In the genomic region with DNA sequence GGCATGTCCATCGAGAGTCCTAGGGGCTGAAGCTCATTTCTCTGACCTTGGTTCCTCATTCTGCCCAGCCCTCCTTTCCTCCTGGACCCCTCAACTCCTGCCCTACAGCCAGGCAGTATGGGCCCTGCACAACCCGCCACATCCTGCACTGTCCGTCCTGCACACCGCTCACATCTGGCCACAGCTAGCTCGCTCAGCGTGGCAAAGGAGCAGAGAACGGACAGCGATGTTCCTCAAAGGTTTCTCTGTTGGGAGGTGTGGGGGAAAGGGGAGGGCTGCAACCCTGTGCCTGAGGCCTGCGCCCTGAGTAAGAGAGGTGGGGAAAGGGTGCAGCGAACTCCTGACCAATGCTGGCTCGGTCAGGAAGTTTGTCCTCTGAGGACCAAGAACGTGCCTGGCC, we compare ENCODE assay signal across 34 cellular contexts.
"Had no signal": no experiment of that assay in that cellular context is flagged by ENCODE, and none has a peak within 500 bp of the region (broad histone marks: within the 10 kb centered on the region; RNA-seq: fewer than 3 reads in every experiment).

No MANE protein-coding gene starts in this region.

- H3K4me3 ChIP-seq: adrenal gland, body of pancreas, esophagus squamous epithelium, gastroesophageal sphincter, heart right ventricle had no signal

- H3K4me1 Mint-ChIP-seq: activated CD4-positive, alpha-beta T cell treated with anti-CD3 and anti-CD28 coated beads for 36 hours; activated CD4-positive, alpha-beta T cell treated with anti-CD3 and anti-CD28 coated beads, Interleukin-2, amount 10 ng/mL, durations not matched to agents 24 days and 14 days; activated CD8-positive, alpha-beta memory T cell treated with anti-CD3 and anti-CD28 coated beads, Interleukin-2, amount 10 ng/mL, durations not matched to agents 7 days and 5 days; activated naive CD4-positive, alpha-beta T cell treated with anti-CD3 and anti-CD28 coated beads, Interleukin-2, amount 50 U/mL, for 24 hours; activated naive CD8-positive, alpha-beta T cell treated with anti-CD3 and anti-CD28 coated beads for 36 hours; activated naive CD8-positive, alpha-beta T cell treated with anti-CD3 and anti-CD28 coated beads, Interleukin-2, amount 50 U/mL, for 24 hours had no signal

- FAIRE-seq: colon had no signal

- H3K9me3 ChIP-seq: adrenal gland, body of pancreas, esophagus squamous epithelium, gastroesophageal sphincter, heart right ventricle had no signal

- H3K27ac Mint-ChIP-seq: activated CD4-positive, alpha-beta memory T cell treated with anti-CD3 and anti-CD28 coated beads for 36 hours; activated CD4-positive, alpha-beta T cell treated with anti-CD3 and anti-CD28 coated beads for 36 hours; activated CD4-positive, alpha-beta T cell treated with anti-CD3 and anti-CD28 coated beads, Interleukin-2, amount 10 ng/mL, durations not matched to agents 24 days and 14 days; activated CD8-positive, alpha-beta memory T cell treated with anti-CD3 and anti-CD28 coated beads, Interleukin-2, amount 10 ng/mL, durations not matched to agents 7 days and 5 days; activated CD8-positive, alpha-beta T cell treated with anti-CD3 and anti-CD28 coated beads, Interleukin-2, amount 10 ng/mL, durations not matched to agents 7 days and 5 days; activated naive CD4-positive, alpha-beta T cell treated with anti-CD3 and anti-CD28 coated beads for 36 hours; activated naive CD4-positive, alpha-beta T cell treated with anti-CD3 and anti-CD28 coated beads, Interleukin-2, amount 50 U/mL, for 24 hours; activated naive CD8-positive, alpha-beta T cell treated with anti-CD3 and anti-CD28 coated beads for 36 hours; activated naive CD8-positive, alpha-beta T cell treated with anti-CD3 and anti-CD28 coated beads, Interleukin-2, amount 50 U/mL, for 24 hours; activated T-helper 1 cell treated with anti-CD3 and anti-CD28 coated beads, Interleukin-12 subunit alpha, Interleukin-12 subunit beta, Interleukin-2, Interleukin-4 antibody, amounts not matched to agents 30 ng/mL and 10 ng/mL and 1 ng/mL, durations not matched to agents 14 hours and 24 hours and 36 hours; activated T-helper 2 cell treated with anti-CD3 and anti-CD28 coated beads, Interferon-gamma antibody, Interleukin-2, Interleukin-4, amounts not matched to agents 10 μg/mL and 5 μg/mL and 100 μg/mL, durations not matched to agents 14 hours and 24 hours and 36 hours; effector memory CD8-positive, alpha-beta T cell; T-helper 1 cell treated with Interleukin-12 subunit alpha and Interleukin-12 subunit beta and Interleukin-4 antibody, amounts not matched to agents 30 μg/mL and 1 μg/mL, for 36 hours had no signal

- H3K27ac ChIP-seq: adrenal gland, body of pancreas, esophagus squamous epithelium, gastroesophageal sphincter, heart right ventricle had no signal

- H3K27me3 Mint-ChIP-seq: activated naive CD8-positive, alpha-beta T cell treated with anti-CD3 and anti-CD28 coated beads for 36 hours had no signal

- H3K36me3 Mint-ChIP-seq: activated CD4-positive, alpha-beta memory T cell treated with anti-CD3 and anti-CD28 coated beads for 36 hours; activated CD8-positive, alpha-beta memory T cell treated with anti-CD3 and anti-CD28 coated beads, Interleukin-2, amount 10 ng/mL, durations not matched to agents 7 days and 5 days; activated naive CD4-positive, alpha-beta T cell treated with anti-CD3 and anti-CD28 coated beads, Interleukin-2, amount 50 U/mL, for 24 hours; activated naive CD8-positive, alpha-beta T cell treated with anti-CD3 and anti-CD28 coated beads for 36 hours had no signal

- H3K9me3 Mint-ChIP-seq: activated CD4-positive, alpha-beta memory T cell treated with anti-CD3 and anti-CD28 coated beads for 36 hours; activated CD4-positive, alpha-beta T cell treated with anti-CD3 and anti-CD28 coated beads, Interleukin-2, amount 10 ng/mL, durations not matched to agents 24 days and 14 days; activated naive CD4-positive, alpha-beta T cell treated with anti-CD3 and anti-CD28 coated beads for 36 hours; activated naive CD4-positive, alpha-beta T cell treated with anti-CD3 and anti-CD28 coated beads, Interleukin-2, amount 50 U/mL, for 24 hours; activated naive CD8-positive, alpha-beta T cell treated with anti-CD3 and anti-CD28 coated beads for 36 hours; activated naive CD8-positive, alpha-beta T cell treated with anti-CD3 and anti-CD28 coated beads, Interleukin-2, amount 50 U/mL, for 24 hours; activated T-helper 1 cell treated with anti-CD3 and anti-CD28 coated beads, Interleukin-12 subunit alpha, Interleukin-12 subunit beta, Interleukin-2, Interleukin-4 antibody, amounts not matched to agents 30 ng/mL and 10 ng/mL and 1 ng/mL, durations not matched to agents 14 hours and 24 hours and 36 hours; activated T-helper 2 cell treated with anti-CD3 and anti-CD28 coated beads, Interferon-gamma antibody, Interleukin-2, Interleukin-4, amounts not matched to agents 10 μg/mL and 5 μg/mL and 100 μg/mL, durations not matched to agents 14 hours and 24 hours and 36 hours; effector memory CD8-positive, alpha-beta T cell; T-helper 1 cell treated with Interleukin-12 subunit alpha and Interleukin-12 subunit beta and Interleukin-4 antibody, amounts not matched to agents 30 μg/mL and 1 μg/mL, for 36 hours had no signal

- ATAC-seq: activated CD4-positive, alpha-beta T cell treated with anti-CD3 and anti-CD28 coated beads for 36 hours; activated CD8-positive, alpha-beta memory T cell treated with anti-CD3 and anti-CD28 coated beads, Interleukin-2, amount 10 ng/mL, durations not matched to agents 7 days and 5 days; activated CD8-positive, alpha-beta T cell treated with anti-CD3 and anti-CD28 coated beads, Interleukin-2, amount 10 ng/mL, durations not matched to agents 7 days and 5 days; activated naive CD8-positive, alpha-beta T cell treated with anti-CD3 and anti-CD28 coated beads, Interleukin-2, amount 50 U/mL, for 24 hours; body of pancreas; effector memory CD8-positive, alpha-beta T cell; gastroesophageal sphincter; heart right ventricle had no signal

- H3K36me3 ChIP-seq: adrenal gland, esophagus squamous epithelium, gastroesophageal sphincter, heart right ventricle had no signal

- H3K27me3 ChIP-seq: adrenal gland, body of pancreas, esophagus squamous epithelium, gastroesophageal sphincter had no signal

- H3K4me3 Mint-ChIP-seq: activated CD4-positive, alpha-beta memory T cell treated with anti-CD3 and anti-CD28 coated beads for 36 hours; activated CD4-positive, alpha-beta T cell treated with anti-CD3 and anti-CD28 coated beads for 36 hours; activated CD4-positive, alpha-beta T cell treated with anti-CD3 and anti-CD28 coated beads, Interleukin-2, amount 10 ng/mL, durations not matched to agents 24 days and 14 days; activated CD8-positive, alpha-beta memory T cell treated with anti-CD3 and anti-CD28 coated beads, Interleukin-2, amount 10 ng/mL, durations not matched to agents 7 days and 5 days; activated CD8-positive, alpha-beta T cell treated with anti-CD3 and anti-CD28 coated beads, Interleukin-2, amount 10 ng/mL, durations not matched to agents 7 days and 5 days; activated naive CD4-positive, alpha-beta T cell treated with anti-CD3 and anti-CD28 coated beads for 36 hours; activated naive CD4-positive, alpha-beta T cell treated with anti-CD3 and anti-CD28 coated beads, Interleukin-2, amount 50 U/mL, for 24 hours; activated naive CD8-positive, alpha-beta T cell treated with anti-CD3 and anti-CD28 coated beads for 36 hours; activated naive CD8-positive, alpha-beta T cell treated with anti-CD3 and anti-CD28 coated beads, Interleukin-2, amount 50 U/mL, for 24 hours; activated T-helper 1 cell treated with anti-CD3 and anti-CD28 coated beads, Interleukin-12 subunit alpha, Interleukin-12 subunit beta, Interleukin-2, Interleukin-4 antibody, amounts not matched to agents 30 ng/mL and 10 ng/mL and 1 ng/mL, durations not matched to agents 14 hours and 24 hours and 36 hours; effector memory CD8-positive, alpha-beta T cell; T-helper 1 cell treated with Interleukin-12 subunit alpha and Interleukin-12 subunit beta and Interleukin-4 antibody, amounts not matched to agents 30 μg/mL and 1 μg/mL, for 36 hours had no signal

- H3K4me1 ChIP-seq: adrenal gland, body of pancreas, esophagus squamous epithelium, heart right ventricle had no signal

- DNase-seq: activated CD4-positive, alpha-beta memory T cell treated with anti-CD3 and anti-CD28 coated beads for 36 hours; activated CD4-positive, alpha-beta T cell treated with anti-CD3 and anti-CD28 coated beads for 36 hours; activated CD4-positive, alpha-beta T cell treated with anti-CD3 and anti-CD28 coated beads, Interleukin-2, amount 10 ng/mL, durations not matched to agents 24 days and 14 days; activated CD4-positive, CD25-positive, alpha-beta regulatory T cell; activated CD4-positive, CD25-positive, alpha-beta regulatory T cell treated with anti-CD3 and anti-CD28 coated beads, Interleukin-2, amount 50 U/mL, for 72 hours; activated CD8-positive, alpha-beta memory T cell treated with anti-CD3 and anti-CD28 coated beads, Interleukin-2, amount 10 ng/mL, durations not matched to agents 7 days and 5 days; activated CD8-positive, alpha-beta memory T cell treated with anti-CD3 and anti-CD28 coated beads, Interleukin-2, amount 50 U/mL, for 4 hours; activated CD8-positive, alpha-beta T cell treated with anti-CD3 and anti-CD28 coated beads, Interleukin-2, amount 10 ng/mL, durations not matched to agents 7 days and 5 days; activated effector memory CD4-positive, alpha-beta T cell treated with anti-CD3 and anti-CD28 coated beads, Interleukin-2, amount 50 U/mL, for 16 hours; activated naive CD4-positive, alpha-beta T cell treated with anti-CD3 and anti-CD28 coated beads for 36 hours; activated naive CD8-positive, alpha-beta T cell treated with anti-CD3 and anti-CD28 coated beads for 36 hours; activated naive CD8-positive, alpha-beta T cell treated with anti-CD3 and anti-CD28 coated beads, Interleukin-2, amount 50 U/mL, for 24 hours; activated T-cell treated with anti-CD3 and anti-CD28 coated beads, Interleukin-2, amount 50 U/mL, for 1 hour; activated T-cell treated with anti-CD3 and anti-CD28 coated beads, Interleukin-2, amount 50 U/mL, for 48 hours; adrenal gland; amygdala; aorta; body of pancreas; caudate nucleus; cortex of kidney; dermis blood vessel endothelial cell; effector CD4-positive, alpha-beta T cell; effector memory CD8-positive, alpha-beta T cell; erythroblast; esophagus squamous epithelium; foreskin melanocyte; heart right ventricle; T-helper 9 cell had no signal
